15 cellular contexts compared by ENCODE assay signal in the genomic region with DNA sequence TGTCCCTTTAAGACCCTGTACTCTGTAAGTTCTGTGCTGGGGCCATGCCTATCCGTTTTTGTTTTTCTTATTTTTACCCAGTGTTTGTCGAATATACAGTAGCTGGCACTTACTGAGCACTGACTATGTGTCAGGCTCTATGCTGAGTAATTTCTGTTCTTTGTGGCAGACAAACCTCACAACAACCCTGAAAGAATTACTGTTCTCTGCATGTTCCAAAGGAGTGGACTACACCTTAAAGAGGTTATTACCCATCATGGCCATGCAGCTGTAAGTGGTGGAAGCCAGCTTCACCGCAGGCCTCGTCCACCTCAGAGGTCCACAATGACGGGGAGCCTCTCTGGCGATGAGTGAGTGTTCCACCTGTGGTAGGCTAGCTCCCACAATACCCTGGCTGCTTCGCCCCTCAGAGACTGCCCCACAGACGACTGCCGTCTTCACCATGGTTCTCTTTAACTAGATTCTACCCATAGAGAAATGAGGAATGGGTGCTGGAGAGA. TPM values are rescaled to one million over a fixed set of nuclear protein-coding genes. Genes with fewer than 3 reads are reported as not detected.
DNase-seq lines count a peak whose midpoint lies in the region; ATAC-seq, FAIRE-seq and TF ChIP-seq lines count a peak whose summit lies in the region.
"Had no signal": no experiment of that assay in that cellular context is flagged by ENCODE, and none has a peak within 500 bp of the region (broad histone marks: within the 10 kb centered on the region; RNA-seq: fewer than 3 reads in every experiment).

No MANE protein-coding gene starts in this region.

- no peaks in the 10 kb centered on the region for H4K20me1 ChIP-seq in K562 (replicated peaks; ENCODE audit: control insufficient read depth, insufficient read depth, low read length)

- POLR2A ChIA-PET in K562 (lab: Yijun Ruan, JAX), result interaction anchor here (0.5 kb wide), 1 partner anchor 15 kb away, joined by 3 read pairs; no protein-coding TSS in a partner anchor
- POLR2A ChIA-PET in naive thymus-derived CD4-positive, alpha-beta T cell (lab: Charles Lee), result no interaction called here

- FAIRE-seq in K562 (lab: Jason Lieb, UNC), result no peak

- no peaks in the 10 kb centered on the region for H3K27me3 Mint-ChIP-seq in naive thymus-derived CD4-positive, alpha-beta T cell

- H3K4me3 ChIP-seq in K562, result no peak overlapping the region
- H3K4me3 ChIP-seq in prostate gland, result no peak overlapping the region
- no peak overlapping the region for H3K4me3 ChIP-seq in naive thymus-derived CD4-positive, alpha-beta T cell (ENCODE audit: low read length)
- H3K4me3 ChIP-seq in BE2C (ENCODE audit: low read depth, low read length), result no peak overlapping the region
- H3K4me3 ChIP-seq: ascending aorta, suprapubic skin had no signal

- H3K27ac ChIP-seq in K562 (ENCODE audit: extremely low read depth, low read depth, low read length) (no peak overlapping the region), prostate gland (no peak overlapping the region)
- H3K27ac ChIP-seq in naive thymus-derived CD4-positive, alpha-beta T cell (ENCODE audit: low read depth, low read length), result no peak overlapping the region
- H3K27ac ChIP-seq: 22Rv1, ascending aorta, KMS-11, suprapubic skin had no signal

- no peak overlapping the region for H3K4me2 ChIP-seq in K562 (ENCODE audit: insufficient read depth, low read length)
- H3K4me2 ChIP-seq: KMS-11 had no signal

- H3K36me3 ChIP-seq in K562 (ENCODE audit: control insufficient read depth, insufficient read depth, low read length) (no peaks in the 10 kb centered on the region), prostate gland (no peaks in the 10 kb centered on the region), BE2C (no peaks in the 10 kb centered on the region)
- H3K36me3 ChIP-seq in naive thymus-derived CD4-positive, alpha-beta T cell (ENCODE audit: control insufficient read depth in 2 of 3, insufficient read depth in 3 of 3, low read length in 3 of 3), result no peaks in the 10 kb centered on the region
- H3K36me3 ChIP-seq: ascending aorta, suprapubic skin had no signal

- no peaks in the 10 kb centered on the region for H3K36me3 Mint-ChIP-seq in naive thymus-derived CD4-positive, alpha-beta T cell

- H3K9ac ChIP-seq in K562 (ENCODE audit: insufficient read depth in 1 of 2, low read depth in 2 of 2, low read length in 2 of 2), result 0 out of 4 replicates have a peak overlapping the region, but pooled peaks of 1 of the 2 experiments have one; percentile 66
- H3K9ac ChIP-seq: KMS-11 had no signal

- H3K9me3 ChIP-seq in K562 (replicated peaks; ENCODE audit: control insufficient read depth, insufficient read depth, low read depth, low read length) (no peaks in the 10 kb centered on the region), prostate gland (no peaks in the 10 kb centered on the region), BE2C (no peaks in the 10 kb centered on the region)
- no peaks in the 10 kb centered on the region for H3K9me3 ChIP-seq in naive thymus-derived CD4-positive, alpha-beta T cell (ENCODE audit: control insufficient read depth in 2 of 3, low read length in 3 of 3)
- H3K9me3 ChIP-seq: ascending aorta, suprapubic skin had no signal

- 74% methylated on average over 8 of the region's 9 CpGs for WGBS in K562 (ENCODE audit: insufficient coverage, low coverage, missing lambda C conversion rate)
- WGBS in prostate gland, result 90% methylated on average over 9 of the region's 9 CpGs

- no peak for DNase-seq in activated CD4-positive, CD25-positive, alpha-beta regulatory T cell treated with anti-CD3 and anti-CD28 coated beads, Interleukin-2, amount 50 U/mL, for 72 hours
- DNase-seq in K562 (ENCODE audit: extremely low read depth in 1 of 4, low spot score in 3 of 4) (no peak), prostate gland (ENCODE audit: low spot score) (no peak), BE2C (no peak)
- DNase-seq in naive thymus-derived CD4-positive, alpha-beta T cell, result no peak
- DNase-seq: GOT3, NCI-H1694, nucleus accumbens had no signal

- CTCF ChIA-PET in K562 (lab: Yijun Ruan, JAX; ENCODE audit: low intra/inter-chr PET ratio), result no interaction called here
- CTCF ChIA-PET in naive thymus-derived CD4-positive, alpha-beta T cell (lab: Charles Lee), result no interaction called here

- H3K4me1 ChIP-seq in K562 (replicated peaks in 1 of 2; ENCODE audit: control insufficient read depth in 2 of 2, insufficient read depth in 2 of 2, low read length in 2 of 2) (peaks cover 22 to 28% of the 10 kb centered on the region in 2 experiments; a peak in 4 of 5 replicates), prostate gland (replicated peaks) (no peaks in the 10 kb centered on the region), BE2C (peaks cover 3% of the 10 kb centered on the region; the same call in 1 of the 2 replicates)
- H3K4me1 ChIP-seq in naive thymus-derived CD4-positive, alpha-beta T cell (ENCODE audit: control insufficient read depth in 2 of 2, insufficient read depth in 2 of 2, low read length in 2 of 2), result peaks cover 0 to 7% of the 10 kb centered on the region in 2 donors
- H3K4me1 ChIP-seq: ascending aorta had no signal

- no peaks in the 10 kb centered on the region for H3K79me2 ChIP-seq in K562 (ENCODE audit: control insufficient read depth, insufficient read depth, low read length)

- peak overlapping the region; percentile 59; the same call in 1 of the 2 replicates for H2AFZ ChIP-seq in K562 (ENCODE audit: low read depth, low read length)

- TF ChIP-seq CTCF in K562 (IDR thresholded peaks at IDR 0.05 in 2 of 3, conservative IDR thresholded peaks at IDR 0.05 in 1 of 3; ENCODE audit: insufficient read depth in 2 of 3, low read depth in 1 of 3, low read length in 3 of 3) (no peak), prostate gland (IDR thresholded peaks at IDR 0.05) (no peak), BE2C (IDR thresholded peaks at IDR 0.05; ENCODE audit: low read depth, low read length) (no peak)

- intact Hi-C loops in K562 (cut with micrococcal nuclease), result loop anchor here (5.0 to 10.0 kb wide), 3 partner anchors 113 to 1521 kb away; a partner anchor contains a TSS
- intact Hi-C loops in prostate gland (cut with DNase I), result loop anchor here (5.0 kb wide), 1 partner anchor 58 kb away; no protein-coding TSS in a partner anchor
- intact Hi-C loops in naive thymus-derived CD4-positive, alpha-beta T cell (cut with micrococcal nuclease), result loop anchor here in 1 of 2 donors (5.0 to 10.0 kb wide), 2 partner anchors 591 to 1523 kb away; no protein-coding TSS in a partner anchor

- H3K27me3 ChIP-seq in K562 (ENCODE audit: control insufficient read depth in 2 of 2, insufficient read depth in 2 of 2, low read length in 2 of 2) (no peaks in the 10 kb centered on the region), prostate gland (replicated peaks; ENCODE audit: insufficient read depth) (peaks cover 3% of the 10 kb centered on the region), BE2C (no peaks in the 10 kb centered on the region)
- H3K27me3 ChIP-seq in naive thymus-derived CD4-positive, alpha-beta T cell (ENCODE audit: control insufficient read depth in 2 of 2, insufficient read depth in 2 of 2, low read length in 2 of 2), result no peaks in the 10 kb centered on the region
- H3K27me3 ChIP-seq: ascending aorta, suprapubic skin had no signal

- peaks cover 13 to 43% (median 27%) of the 10 kb centered on the region in 7 donors for H3K4me1 Mint-ChIP-seq in naive thymus-derived CD4-positive, alpha-beta T cell

- no peaks in the 10 kb centered on the region for H3K9me1 ChIP-seq in K562 (ENCODE audit: control insufficient read depth, insufficient read depth, low read length)

- peak; percentile 22 to 41 for ATAC-seq in activated CD4-positive, CD25-positive, alpha-beta regulatory T cell treated with anti-CD3 and anti-CD28 coated beads, Interleukin-2, amount 50 U/mL, for 24 hours
- ATAC-seq in GM19455 (IDR thresholded peaks at IDR 0.05; ENCODE audit: unreplicated experiment) (peak; percentile 51), HG03025 (IDR thresholded peaks at IDR 0.05; ENCODE audit: low FRiP score, unreplicated experiment) (peak; percentile 51), K562 (no peak)
- ATAC-seq in naive thymus-derived CD4-positive, alpha-beta T cell, result no peak

- TF ChIP-seq POLR2A in K562 (conservative IDR thresholded peaks at IDR 0.05) (no peak), prostate gland (IDR thresholded peaks at IDR 0.05) (no peak)

- BruUV-seq in K562 (replicated peaks; lab: Mats Ljungman, UMichigan), result no TSS peak

- no peak for TF ChIP-seq RAD21 in K562 (CRISPR knock-in tag; conservative IDR thresholded peaks at IDR 0.05 in 1 of 2, IDR thresholded peaks at IDR 0.05 in 1 of 2)

- H3K9me3 Mint-ChIP-seq in naive thymus-derived CD4-positive, alpha-beta T cell, result no peaks in the 10 kb centered on the region

- H3K4me3 Mint-ChIP-seq in naive thymus-derived CD4-positive, alpha-beta T cell, result no peak overlapping the region

- H3K27ac Mint-ChIP-seq in naive thymus-derived CD4-positive, alpha-beta T cell, result no peak overlapping the region

- no peak for TF ChIP-seq EP300 in K562 (IDR thresholded peaks at IDR 0.05; ENCODE audit: low read length)

- in situ Hi-C loops in K562 (cut with MboI), result loop anchor here (10.0 to 25.0 kb wide), 2 partner anchors 61 to 273 kb away; no protein-coding TSS in a partner anchor

RNA-seq across cellular contexts. Expression of a gene that starts 30.1 kb away (rescaled TPM):
- 20.1 and 23.9 TPM in 2 replicates for total RNA-seq in K562 (2011; cell fraction: chromatin; rRNA removed; ENCODE audit: low replicate concordance)
- total RNA-seq in K562 (2011; cell fraction: nucleolus; rRNA removed), result 9.9 and 13.2 TPM in 2 replicates
- 17.7 and 34.0 TPM in 2 replicates for total RNA-seq in K562 (2011; cell fraction: nucleoplasm; rRNA removed)
- total RNA-seq in K562 (2014; rRNA removed), result 2.7 and 3.0 TPM in 2 replicates
- total RNA-seq in K562 (2014; rRNA removed; fragmentation: Illumina TruSeq; extraction: Trizol), result 3.2 TPM in 2 replicates
- total RNA-seq in K562 (2015; rRNA removed; fragmentation: Illumina TruSeq; extraction: Trizol), result 3.2 and 3.4 TPM in 2 replicates
- total RNA-seq in K562 (2021), result 4.6 and 5.7 TPM in 2 replicates
- 2.6 and 3.1 TPM in 2 replicates for polyA plus RNA-seq in K562 (2011; rRNA removed)
- 1.3 and 1.9 TPM in 2 replicates for polyA plus RNA-seq in K562 (2011; cell fraction: cytosol; rRNA removed)
- polyA plus RNA-seq in K562 (2011; cell fraction: nucleus; rRNA removed), result 9.8 and 13.1 TPM in 2 replicates
- 2.8 and 4.2 TPM in 2 replicates for polyA plus RNA-seq in K562 (2012)
- polyA plus RNA-seq in K562 (2014; fragmentation: Illumina TruSeq; extraction: Trizol), result 4.6 and 4.8 TPM in 2 replicates
- polyA plus RNA-seq in K562 (2014; fragmentation: Nextera tagmentation; extraction: Ambion mirVana), result under 1 TPM; 0.63 to 0.68 TPM
- 3.7 and 4.7 TPM in 2 replicates for polyA plus RNA-seq in K562 (2014; rRNA removed)
- polyA minus RNA-seq in K562 (2011; rRNA and poly(A)+ RNA removed), result 3.5 and 4.8 TPM in 2 replicates
- polyA minus RNA-seq in K562 (2011; cell fraction: cytosol; rRNA and poly(A)+ RNA removed), result 2.2 and 3.1 TPM in 2 replicates
- polyA minus RNA-seq in K562 (2011; cell fraction: nucleus; rRNA and poly(A)+ RNA removed), result 6.5 and 9.7 TPM in 2 replicates
- 1 to 10 TPM in 1 of 2 donors, under 1 TPM in 1; 0.41 to 2.8 TPM for total RNA-seq in prostate gland
- total RNA-seq in naive thymus-derived CD4-positive, alpha-beta T cell, result 1 to 10 TPM in 2 of 5 experiments, under 1 TPM in 3; 0.16 to 1.7 (median 0.40) TPM
- polyA plus RNA-seq in naive thymus-derived CD4-positive, alpha-beta T cell, result under 1 TPM in 1 of 2 donors, not detected in 1; 0.18 TPM
- 31.0 TPM for polyA plus RNA-seq in BE2C (2012; ENCODE audit: insufficient read depth, insufficient read length, low read depth)

RNA-seq across cellular contexts. Expression of a gene that starts 46.6 kb away (rescaled TPM):
- 3.4 and 23.8 TPM in 2 replicates for total RNA-seq in K562 (2011; cell fraction: chromatin; rRNA removed; ENCODE audit: low replicate concordance)
- 2.0 and 2.6 TPM in 2 replicates for total RNA-seq in K562 (2011; cell fraction: nucleolus; rRNA removed)
- 6.0 and 6.1 TPM in 2 replicates for total RNA-seq in K562 (2011; cell fraction: nucleoplasm; rRNA removed)
- total RNA-seq in K562 (2014; rRNA removed) (25.7 and 32.0 TPM in 2 replicates), K562 (2014; rRNA removed; fragmentation: Illumina TruSeq; extraction: Trizol) (60.9 and 72.4 TPM in 2 replicates), K562 (2015; rRNA removed; fragmentation: Illumina TruSeq; extraction: Trizol) (57.2 and 61.5 TPM in 2 replicates), K562 (2021) (35.1 and 42.0 TPM in 2 replicates), prostate gland (10 to 100 TPM; 25.6 to 38.8 TPM)
- polyA plus RNA-seq in K562 (2011; rRNA removed) (16.2 and 21.4 TPM in 2 replicates), K562 (2014; fragmentation: Illumina TruSeq; extraction: Trizol) (52.7 and 62.6 TPM in 2 replicates), K562 (2014; fragmentation: Nextera tagmentation; extraction: Ambion mirVana) (10 to 100 TPM; 21.3 to 24.5 TPM), K562 (2014; rRNA removed) (31.6 and 39.3 TPM in 2 replicates)
- 2.8 and 6.6 TPM in 2 replicates for polyA plus RNA-seq in K562 (2011; cell fraction: cytosol; rRNA removed)
- 5.5 and 7.9 TPM in 2 replicates for polyA plus RNA-seq in K562 (2011; cell fraction: nucleus; rRNA removed)
- polyA plus RNA-seq in K562 (2012), result 31.6 and 34.7 TPM in 2 replicates
- polyA minus RNA-seq in K562 (2011; rRNA and poly(A)+ RNA removed), result 25.1 and 30.5 TPM in 2 replicates
- polyA minus RNA-seq in K562 (2011; cell fraction: cytosol; rRNA and poly(A)+ RNA removed), result 13.5 and 14.9 TPM in 2 replicates
- 4.4 and 10.4 TPM in 2 replicates for polyA minus RNA-seq in K562 (2011; cell fraction: nucleus; rRNA and poly(A)+ RNA removed)
- 10 to 100 TPM; 29.8 to 69.8 (median 48.5) TPM for total RNA-seq in naive thymus-derived CD4-positive, alpha-beta T cell
- 10 to 100 TPM; 64.8 to 88.2 TPM for polyA plus RNA-seq in naive thymus-derived CD4-positive, alpha-beta T cell
- 42.9 TPM for polyA plus RNA-seq in BE2C (2012; ENCODE audit: insufficient read depth, insufficient read length, low read depth)

Comparison
In these comparisons a context has a peak if more than half of its experiments do, and no peak if none do; other contexts are left out.
1. ATAC-seq: peak in activated CD4-positive, CD25-positive, alpha-beta regulatory T cell treated with anti-CD3 and anti-CD28 coated beads, Interleukin-2, amount 50 U/mL, for 24 hours (2 of 2), GM19455 (single experiment) and HG03025 (single experiment); none in K562 (single experiment) and naive thymus-derived CD4-positive, alpha-beta T cell (single experiment).